Comparison of ENCODE assay signal across 16 cellular contexts in the genomic region with DNA sequence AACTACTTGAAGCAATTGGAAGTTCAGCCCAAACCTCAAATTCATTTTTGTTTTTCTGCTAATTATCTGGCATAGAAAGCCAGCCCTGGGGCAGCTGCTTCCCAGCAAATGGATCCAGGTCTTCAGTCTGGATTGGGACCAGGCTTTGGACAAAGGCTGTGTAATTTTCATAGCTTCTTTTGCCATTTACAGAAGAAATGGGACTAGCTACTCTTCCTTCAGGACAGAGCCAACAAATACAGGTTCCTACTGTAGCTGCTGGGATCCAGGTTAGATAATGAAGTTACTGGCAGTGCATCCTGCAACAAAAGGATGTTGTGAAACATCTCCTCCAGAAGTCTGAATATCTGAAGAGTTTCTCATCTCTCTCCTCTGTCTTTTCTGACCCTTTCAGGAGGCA.
DNase-seq lines count a peak whose midpoint lies in the region; TF ChIP-seq lines count a peak whose summit lies in the region.
"Had no signal": no experiment of that assay in that cellular context is flagged by ENCODE, and none has a peak within 500 bp of the region (broad histone marks: within the 10 kb centered on the region; RNA-seq: fewer than 3 reads in every experiment).

No MANE protein-coding gene starts in this region.

- H3K4me1 ChIP-seq in left ventricle myocardium inferior (peaks cover 16% of the 10 kb centered on the region), right atrium auricular region (no peaks in the 10 kb centered on the region)

- intact Hi-C loops in left ventricle myocardium inferior (cut with micrococcal nuclease), result no loop called here

- no peak for TF ChIP-seq CTCF in left ventricle myocardium inferior (IDR thresholded peaks at IDR 0.05; ENCODE audit: borderline replicate concordance)
- no peak for TF ChIP-seq CTCF in right atrium auricular region (IDR thresholded peaks at IDR 0.05)
- TF ChIP-seq CTCF in choroid plexus epithelial cell (conservative IDR thresholded peaks at IDR 0.05; ENCODE audit: low read depth, low read length), result no peak
- TF ChIP-seq CTCF in mesothelial cell of epicardium (IDR thresholded peaks at IDR 0.05; ENCODE audit: unreplicated experiment), result no peak

- H3K4me3 ChIP-seq in left ventricle myocardium inferior (no peak overlapping the region), right atrium auricular region (no peak overlapping the region), choroid plexus epithelial cell (ENCODE audit: low read depth, low read length) (no peak overlapping the region), MG63 (no peak overlapping the region)
- H3K4me3 ChIP-seq: sigmoid colon, tibial nerve had no signal

- peaks cover 33% of the 10 kb centered on the region for H3K4me1 Mint-ChIP-seq in mesothelial cell of epicardium
- H3K4me1 Mint-ChIP-seq: naive thymus-derived CD4-positive, alpha-beta T cell had no signal

- H3K9me3 ChIP-seq in left ventricle myocardium inferior (replicated peaks) (no peaks in the 10 kb centered on the region), right atrium auricular region (no peaks in the 10 kb centered on the region), MG63 (no peaks in the 10 kb centered on the region)
- H3K9me3 ChIP-seq: sigmoid colon, tibial nerve had no signal

- H3K36me3 ChIP-seq in left ventricle myocardium inferior, result no peaks in the 10 kb centered on the region
- no peaks in the 10 kb centered on the region for H3K36me3 ChIP-seq in right atrium auricular region
- H3K36me3 ChIP-seq in MG63, result no peaks in the 10 kb centered on the region
- H3K36me3 ChIP-seq: sigmoid colon, tibial nerve had no signal

- no peaks in the 10 kb centered on the region for H3K9me3 Mint-ChIP-seq in mesothelial cell of epicardium
- H3K9me3 Mint-ChIP-seq: activated CD8-positive, alpha-beta T cell treated with anti-CD3 and anti-CD28 coated beads for 36 hours had no signal

- peak overlapping the region; percentile 55 for H3K27ac ChIP-seq in left ventricle myocardium inferior (replicated peaks)
- H3K27ac ChIP-seq in right atrium auricular region, result peak overlapping the region in 1 of 2 donors; percentile 64

- peak overlapping the region; percentile 87 for H3K27ac Mint-ChIP-seq in mesothelial cell of epicardium
- H3K27ac Mint-ChIP-seq: activated CD8-positive, alpha-beta T cell treated with anti-CD3 and anti-CD28 coated beads for 36 hours; naive thymus-derived CD4-positive, alpha-beta T cell had no signal

- no peak overlapping the region for H3K4me3 Mint-ChIP-seq in mesothelial cell of epicardium
- H3K4me3 Mint-ChIP-seq: activated CD8-positive, alpha-beta T cell treated with anti-CD3 and anti-CD28 coated beads for 36 hours; naive thymus-derived CD4-positive, alpha-beta T cell had no signal

- peaks cover 34% of the 10 kb centered on the region for H3K27me3 ChIP-seq in left ventricle myocardium inferior (ENCODE audit: low read depth)
- H3K27me3 ChIP-seq in right atrium auricular region, result no peaks in the 10 kb centered on the region
- H3K27me3 ChIP-seq in MG63, result no peaks in the 10 kb centered on the region
- H3K27me3 ChIP-seq: sigmoid colon, tibial nerve had no signal

- DNase-seq in left ventricle myocardium inferior (no peak), right atrium auricular region (ENCODE audit: low spot score) (no peak), choroid plexus epithelial cell (ENCODE audit: low read depth) (peak; percentile 47), mesothelial cell of epicardium (ENCODE audit: low spot score in 2 of 2, unreplicated experiment in 2 of 2) (no peak), MG63 (no peak), OCI-M2 (lab: John Stamatoyannopoulos, UW; ENCODE audit: unreplicated experiment) (no peak), NCI-H128 (lab: John Stamatoyannopoulos, UW; ENCODE audit: unreplicated experiment) (no peak), HT-29 (ENCODE audit: low spot score) (no peak)
- DNase-seq: activated CD8-positive, alpha-beta T cell treated with anti-CD3 and anti-CD28 coated beads for 36 hours; activated naive CD4-positive, alpha-beta T cell treated with Interleukin-2 at 50 U/mL for 16 hours; DMS 273 treated with DMSO at 0.1 percent for 48 hours; MM.1S; naive thymus-derived CD4-positive, alpha-beta T cell; sigmoid colon; T1000 had no signal

- no peaks in the 10 kb centered on the region for H3K27me3 Mint-ChIP-seq in mesothelial cell of epicardium (ENCODE audit: low read depth)

- H3K36me3 Mint-ChIP-seq in mesothelial cell of epicardium, result no peaks in the 10 kb centered on the region
- H3K36me3 Mint-ChIP-seq: naive thymus-derived CD4-positive, alpha-beta T cell had no signal
